ENCODE assay signal across 3 cellular contexts in the genomic region with DNA sequence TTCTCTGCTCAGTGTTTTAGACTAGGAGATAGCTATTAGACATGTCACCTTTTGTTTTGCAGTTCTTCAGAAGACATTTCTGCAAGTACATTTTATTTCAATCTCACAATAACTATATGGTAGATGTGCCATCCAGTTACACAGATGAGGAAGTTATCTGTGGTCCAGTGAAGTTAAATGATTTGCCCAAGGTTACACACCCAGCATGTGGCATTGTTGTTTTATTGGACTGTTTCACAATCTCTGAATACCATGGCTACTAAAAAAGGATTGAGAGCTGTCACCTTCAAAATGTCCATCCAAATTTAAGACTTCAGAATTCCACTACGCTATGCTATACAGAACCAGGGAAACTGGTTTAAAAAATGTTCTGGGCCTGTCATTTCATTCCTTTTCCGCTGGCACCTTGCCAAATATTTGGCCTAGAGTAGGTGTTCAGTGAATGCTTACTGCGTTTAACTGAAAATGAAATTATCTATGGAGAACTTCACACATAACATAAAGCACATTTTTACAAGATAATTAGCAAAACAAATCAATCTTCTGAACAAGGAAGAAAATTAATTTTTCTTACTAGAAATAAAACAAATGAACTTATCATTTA.
TF ChIP-seq lines count a peak whose summit lies in the region.

No MANE protein-coding gene starts in this region.

TF ChIP-seq in HEK293, 187 proteins besides CTCF, POLR2A, EP300 and RAD21 (continues in another document):
- TF ChIP-seq, protein P1, sequence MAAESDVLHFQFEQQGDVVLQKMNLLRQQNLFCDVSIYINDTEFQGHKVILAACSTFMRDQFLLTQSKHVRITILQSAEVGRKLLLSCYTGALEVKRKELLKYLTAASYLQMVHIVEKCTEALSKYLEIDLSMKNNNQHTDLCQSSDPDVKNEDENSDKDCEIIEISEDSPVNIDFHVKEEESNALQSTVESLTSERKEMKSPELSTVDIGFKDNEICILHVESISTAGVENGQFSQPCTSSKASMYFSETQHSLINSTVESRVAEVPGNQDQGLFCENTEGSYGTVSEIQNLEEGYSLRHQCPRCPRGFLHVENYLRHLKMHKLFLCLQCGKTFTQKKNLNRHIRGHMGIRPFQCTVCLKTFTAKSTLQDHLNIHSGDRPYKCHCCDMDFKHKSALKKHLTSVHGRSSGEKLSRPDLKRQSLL (tag by site-specific recombination; IDR thresholded peaks at IDR 0.05), result no peak
- no peak for TF ChIP-seq ZNF132 (tag by site-specific recombination; IDR thresholded peaks at IDR 0.05; ENCODE audit: borderline replicate concordance)
- peak; percentile 51; the same call in 1 of the 2 replicates for TF ChIP-seq ZNF549 (tag by site-specific recombination; IDR thresholded peaks at IDR 0.05)
- 0 out of 2 replicates have a peak, but pooled peaks have one; percentile 28 for TF ChIP-seq ZNF677 (tag by site-specific recombination; IDR thresholded peaks at IDR 0.05)
- no peak for TF ChIP-seq ZNF626 (tag by site-specific recombination; IDR thresholded peaks at IDR 0.05)
- 0 out of 2 replicates have a peak, but pooled peaks have one; percentile 22 for TF ChIP-seq ZNF660 (tag by site-specific recombination; IDR thresholded peaks at IDR 0.05)
- TF ChIP-seq ZNF350 (tag by site-specific recombination; IDR thresholded peaks at IDR 0.05), result peak; percentile 76; the same call in 1 of the 2 replicates
- 0 out of 2 replicates have a peak, but pooled peaks have one; percentile 45 for TF ChIP-seq KLF10 (tag by site-specific recombination; IDR thresholded peaks at IDR 0.05)
- 0 out of 2 replicates have a peak, but pooled peaks have one; percentile 41 for TF ChIP-seq ZNF544 (tag by site-specific recombination; IDR thresholded peaks at IDR 0.05)
- TF ChIP-seq ZNF664 (tag by site-specific recombination; IDR thresholded peaks at IDR 0.05), result 0 out of 2 replicates have a peak, but pooled peaks have one; percentile 31
- TF ChIP-seq ZBTB7A (tag by site-specific recombination; IDR thresholded peaks at IDR 0.05; ENCODE audit: low read depth), result no peak
- TF ChIP-seq, protein P2, sequence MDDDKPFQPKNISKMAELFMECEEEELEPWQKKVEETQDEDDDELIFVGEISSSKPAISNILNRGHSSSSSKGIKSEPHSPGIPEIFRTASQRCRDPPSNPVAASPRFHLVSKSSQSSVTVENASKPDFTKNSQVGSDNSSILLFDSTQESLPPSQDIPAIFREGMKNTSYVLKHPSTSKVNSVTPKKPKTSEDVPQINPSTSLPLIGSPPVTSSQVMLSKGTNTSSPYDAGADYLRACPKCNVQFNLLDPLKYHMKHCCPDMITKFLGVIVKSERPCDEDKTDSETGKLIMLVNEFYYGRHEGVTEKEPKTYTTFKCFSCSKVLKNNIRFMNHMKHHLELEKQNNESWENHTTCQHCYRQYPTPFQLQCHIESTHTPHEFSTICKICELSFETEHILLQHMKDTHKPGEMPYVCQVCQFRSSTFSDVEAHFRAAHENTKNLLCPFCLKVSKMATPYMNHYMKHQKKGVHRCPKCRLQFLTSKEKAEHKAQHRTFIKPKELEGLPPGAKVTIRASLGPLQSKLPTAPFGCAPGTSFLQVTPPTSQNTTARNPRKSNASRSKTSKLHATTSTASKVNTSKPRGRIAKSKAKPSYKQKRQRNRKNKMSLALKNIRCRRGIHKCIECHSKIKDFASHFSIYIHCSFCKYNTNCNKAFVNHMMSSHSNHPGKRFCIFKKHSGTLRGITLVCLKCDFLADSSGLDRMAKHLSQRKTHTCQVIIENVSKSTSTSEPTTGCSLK (tag by site-specific recombination; IDR thresholded peaks at IDR 0.05), result no peak
- TF ChIP-seq, protein P3, sequence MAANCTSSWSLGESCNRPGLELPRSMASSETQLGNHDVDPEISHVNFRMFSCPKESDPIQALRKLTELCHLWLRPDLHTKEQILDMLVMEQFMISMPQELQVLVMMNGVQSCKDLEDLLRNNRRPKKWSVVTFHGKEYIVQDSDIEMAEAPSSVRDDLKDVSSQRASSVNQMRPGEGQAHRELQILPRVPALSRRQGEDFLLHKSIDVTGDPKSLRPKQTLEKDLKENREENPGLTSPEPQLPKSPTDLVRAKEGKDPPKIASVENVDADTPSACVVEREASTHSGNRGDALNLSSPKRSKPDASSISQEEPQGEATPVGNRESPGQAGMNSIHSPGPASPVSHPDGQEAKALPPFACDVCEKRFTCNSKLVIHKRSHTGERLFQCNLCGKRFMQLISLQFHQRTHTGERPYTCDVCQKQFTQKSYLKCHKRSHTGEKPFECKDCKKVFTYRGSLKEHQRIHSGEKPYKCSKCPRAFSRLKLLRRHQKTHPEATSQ (tag by site-specific recombination; IDR thresholded peaks at IDR 0.05), result no peak
- TF ChIP-seq ZNF561 (tag by site-specific recombination; IDR thresholded peaks at IDR 0.05; ENCODE audit: borderline replicate concordance), result no peak

TF ChIP-seq in IMR-90, 13 proteins besides CTCF, POLR2A, EP300 and RAD21:
- TF ChIP-seq, protein P4, sequence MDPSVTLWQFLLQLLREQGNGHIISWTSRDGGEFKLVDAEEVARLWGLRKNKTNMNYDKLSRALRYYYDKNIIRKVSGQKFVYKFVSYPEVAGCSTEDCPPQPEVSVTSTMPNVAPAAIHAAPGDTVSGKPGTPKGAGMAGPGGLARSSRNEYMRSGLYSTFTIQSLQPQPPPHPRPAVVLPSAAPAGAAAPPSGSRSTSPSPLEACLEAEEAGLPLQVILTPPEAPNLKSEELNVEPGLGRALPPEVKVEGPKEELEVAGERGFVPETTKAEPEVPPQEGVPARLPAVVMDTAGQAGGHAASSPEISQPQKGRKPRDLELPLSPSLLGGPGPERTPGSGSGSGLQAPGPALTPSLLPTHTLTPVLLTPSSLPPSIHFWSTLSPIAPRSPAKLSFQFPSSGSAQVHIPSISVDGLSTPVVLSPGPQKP (IDR thresholded peaks at IDR 0.05; ENCODE audit: borderline replicate concordance, low read depth, low read length), result no peak
- TF ChIP-seq, protein P5, sequence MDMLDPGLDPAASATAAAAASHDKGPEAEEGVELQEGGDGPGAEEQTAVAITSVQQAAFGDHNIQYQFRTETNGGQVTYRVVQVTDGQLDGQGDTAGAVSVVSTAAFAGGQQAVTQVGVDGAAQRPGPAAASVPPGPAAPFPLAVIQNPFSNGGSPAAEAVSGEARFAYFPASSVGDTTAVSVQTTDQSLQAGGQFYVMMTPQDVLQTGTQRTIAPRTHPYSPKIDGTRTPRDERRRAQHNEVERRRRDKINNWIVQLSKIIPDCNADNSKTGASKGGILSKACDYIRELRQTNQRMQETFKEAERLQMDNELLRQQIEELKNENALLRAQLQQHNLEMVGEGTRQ (IDR thresholded peaks at IDR 0.05; ENCODE audit: low read depth, low read length), result no peak
- no peak for TF ChIP-seq MXI1 (IDR thresholded peaks at IDR 0.05; ENCODE audit: borderline replicate concordance, low read depth, low read length)
- TF ChIP-seq CEBPB (IDR thresholded peaks at IDR 0.05; ENCODE audit: low read depth, low read length), result 0 out of 2 replicates have a peak, but pooled peaks have one; percentile 3
- TF ChIP-seq CHD1 (IDR thresholded peaks at IDR 0.05; ENCODE audit: low read depth, low read length), result no peak
- TF ChIP-seq FOS (IDR thresholded peaks at IDR 0.05; ENCODE audit: low read depth, low read length), result no peak

TF ChIP-seq in K562, 482 proteins besides CTCF, POLR2A, EP300 and RAD21 (continues in another document):
- no peak for TF ChIP-seq POLR2AphosphoS2 (IDR thresholded peaks at IDR 0.05; ENCODE audit: low read length)
- TF ChIP-seq, protein P6, sequence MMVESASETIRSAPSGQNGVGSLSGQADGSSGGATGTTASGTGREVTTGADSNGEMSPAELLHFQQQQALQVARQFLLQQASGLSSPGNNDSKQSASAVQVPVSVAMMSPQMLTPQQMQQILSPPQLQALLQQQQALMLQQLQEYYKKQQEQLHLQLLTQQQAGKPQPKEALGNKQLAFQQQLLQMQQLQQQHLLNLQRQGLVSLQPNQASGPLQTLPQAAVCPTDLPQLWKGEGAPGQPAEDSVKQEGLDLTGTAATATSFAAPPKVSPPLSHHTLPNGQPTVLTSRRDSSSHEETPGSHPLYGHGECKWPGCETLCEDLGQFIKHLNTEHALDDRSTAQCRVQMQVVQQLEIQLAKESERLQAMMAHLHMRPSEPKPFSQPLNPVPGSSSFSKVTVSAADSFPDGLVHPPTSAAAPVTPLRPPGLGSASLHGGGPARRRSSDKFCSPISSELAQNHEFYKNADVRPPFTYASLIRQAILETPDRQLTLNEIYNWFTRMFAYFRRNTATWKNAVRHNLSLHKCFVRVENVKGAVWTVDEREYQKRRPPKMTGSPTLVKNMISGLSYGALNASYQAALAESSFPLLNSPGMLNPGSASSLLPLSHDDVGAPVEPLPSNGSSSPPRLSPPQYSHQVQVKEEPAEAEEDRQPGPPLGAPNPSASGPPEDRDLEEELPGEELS (CRISPR knock-in tag; IDR thresholded peaks at IDR 0.05; ENCODE audit: borderline replicate concordance), result no peak
- TF ChIP-seq, protein P7, sequence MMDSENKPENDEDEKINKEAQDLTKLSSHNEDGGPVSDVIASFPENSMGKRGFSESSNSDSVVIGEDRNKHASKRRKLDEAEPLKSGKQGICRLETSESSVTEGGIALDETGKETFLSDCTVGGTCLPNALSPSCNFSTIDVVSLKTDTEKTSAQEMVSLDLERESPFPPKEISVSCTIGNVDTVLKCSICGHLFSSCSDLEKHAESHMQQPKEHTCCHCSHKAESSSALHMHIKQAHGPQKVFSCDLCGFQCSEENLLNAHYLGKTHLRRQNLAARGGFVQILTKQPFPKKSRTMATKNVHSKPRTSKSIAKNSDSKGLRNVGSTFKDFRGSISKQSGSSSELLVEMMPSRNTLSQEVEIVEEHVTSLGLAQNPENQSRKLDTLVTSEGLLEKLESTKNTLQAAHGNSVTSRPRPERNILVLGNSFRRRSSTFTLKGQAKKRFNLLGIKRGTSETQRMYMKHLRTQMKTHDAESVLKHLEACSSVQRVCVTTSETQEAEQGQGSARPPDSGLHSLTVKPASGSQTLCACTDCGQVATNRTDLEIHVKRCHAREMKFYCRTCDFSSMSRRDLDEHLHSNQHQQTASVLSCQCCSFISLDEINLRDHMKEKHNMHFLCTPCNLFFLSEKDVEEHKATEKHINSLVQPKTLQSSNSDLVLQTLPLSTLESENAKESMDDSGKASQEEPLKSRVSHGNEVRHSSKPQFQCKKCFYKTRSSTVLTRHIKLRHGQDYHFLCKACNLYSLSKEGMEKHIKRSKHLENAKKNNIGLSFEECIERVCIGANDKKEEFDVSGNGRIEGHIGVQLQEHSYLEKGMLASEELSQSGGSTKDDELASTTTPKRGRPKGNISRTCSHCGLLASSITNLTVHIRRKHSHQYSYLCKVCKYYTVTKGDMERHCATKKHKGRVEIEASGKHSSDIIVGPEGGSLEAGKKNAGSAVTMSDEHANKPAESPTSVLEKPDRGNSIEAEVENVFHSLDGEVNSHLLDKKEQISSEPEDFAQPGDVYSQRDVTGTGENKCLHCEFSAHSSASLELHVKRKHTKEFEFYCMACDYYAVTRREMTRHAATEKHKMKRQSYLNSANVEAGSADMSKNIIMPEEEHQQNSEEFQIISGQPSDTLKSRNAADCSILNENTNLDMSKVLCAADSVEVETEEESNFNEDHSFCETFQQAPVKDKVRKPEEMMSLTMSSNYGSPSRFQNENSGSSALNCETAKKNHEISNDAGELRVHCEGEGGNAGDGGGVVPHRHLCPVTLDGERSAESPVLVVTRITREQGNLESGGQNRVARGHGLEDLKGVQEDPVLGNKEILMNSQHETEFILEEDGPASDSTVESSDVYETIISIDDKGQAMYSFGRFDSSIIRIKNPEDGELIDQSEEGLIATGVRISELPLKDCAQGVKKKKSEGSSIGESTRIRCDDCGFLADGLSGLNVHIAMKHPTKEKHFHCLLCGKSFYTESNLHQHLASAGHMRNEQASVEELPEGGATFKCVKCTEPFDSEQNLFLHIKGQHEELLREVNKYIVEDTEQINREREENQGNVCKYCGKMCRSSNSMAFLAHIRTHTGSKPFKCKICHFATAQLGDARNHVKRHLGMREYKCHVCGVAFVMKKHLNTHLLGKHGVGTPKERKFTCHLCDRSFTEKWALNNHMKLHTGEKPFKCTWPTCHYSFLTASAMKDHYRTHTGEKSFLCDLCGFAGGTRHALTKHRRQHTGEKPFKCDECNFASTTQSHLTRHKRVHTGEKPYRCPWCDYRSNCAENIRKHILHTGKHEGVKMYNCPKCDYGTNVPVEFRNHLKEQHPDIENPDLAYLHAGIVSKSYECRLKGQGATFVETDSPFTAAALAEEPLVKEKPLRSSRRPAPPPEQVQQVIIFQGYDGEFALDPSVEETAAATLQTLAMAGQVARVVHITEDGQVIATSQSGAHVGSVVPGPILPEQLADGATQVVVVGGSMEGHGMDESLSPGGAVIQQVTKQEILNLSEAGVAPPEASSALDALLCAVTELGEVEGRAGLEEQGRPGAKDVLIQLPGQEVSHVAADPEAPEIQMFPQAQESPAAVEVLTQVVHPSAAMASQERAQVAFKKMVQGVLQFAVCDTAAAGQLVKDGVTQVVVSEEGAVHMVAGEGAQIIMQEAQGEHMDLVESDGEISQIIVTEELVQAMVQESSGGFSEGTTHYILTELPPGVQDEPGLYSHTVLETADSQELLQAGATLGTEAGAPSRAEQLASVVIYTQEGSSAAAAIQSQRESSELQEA (IDR thresholded peaks at IDR 0.05; ENCODE audit: low read depth), result no peak
- no peak for TF ChIP-seq SAP30 (IDR thresholded peaks at IDR 0.05; ENCODE audit: borderline replicate concordance, insufficient read depth, low read depth, low read length, poor library complexity, severe bottlenecking)
- no peak for TF ChIP-seq ZNF76 (CRISPR knock-in tag; IDR thresholded peaks at IDR 0.05; ENCODE audit: borderline replicate concordance)
- TF ChIP-seq, protein P8, sequence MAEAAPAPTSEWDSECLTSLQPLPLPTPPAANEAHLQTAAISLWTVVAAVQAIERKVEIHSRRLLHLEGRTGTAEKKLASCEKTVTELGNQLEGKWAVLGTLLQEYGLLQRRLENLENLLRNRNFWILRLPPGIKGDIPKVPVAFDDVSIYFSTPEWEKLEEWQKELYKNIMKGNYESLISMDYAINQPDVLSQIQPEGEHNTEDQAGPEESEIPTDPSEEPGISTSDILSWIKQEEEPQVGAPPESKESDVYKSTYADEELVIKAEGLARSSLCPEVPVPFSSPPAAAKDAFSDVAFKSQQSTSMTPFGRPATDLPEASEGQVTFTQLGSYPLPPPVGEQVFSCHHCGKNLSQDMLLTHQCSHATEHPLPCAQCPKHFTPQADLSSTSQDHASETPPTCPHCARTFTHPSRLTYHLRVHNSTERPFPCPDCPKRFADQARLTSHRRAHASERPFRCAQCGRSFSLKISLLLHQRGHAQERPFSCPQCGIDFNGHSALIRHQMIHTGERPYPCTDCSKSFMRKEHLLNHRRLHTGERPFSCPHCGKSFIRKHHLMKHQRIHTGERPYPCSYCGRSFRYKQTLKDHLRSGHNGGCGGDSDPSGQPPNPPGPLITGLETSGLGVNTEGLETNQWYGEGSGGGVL (CRISPR knock-in tag; IDR thresholded peaks at IDR 0.05), result no peak
- 0 out of 2 replicates have a peak, but pooled peaks have one; percentile 22 for TF ChIP-seq POLR2H (tag; IDR thresholded peaks at IDR 0.05; ENCODE audit: low read depth)
- TF ChIP-seq NFIC (IDR thresholded peaks at IDR 0.05), result peak; percentile 99
- no peak for TF ChIP-seq MYNN (IDR thresholded peaks at IDR 0.05)
- TF ChIP-seq MYNN (CRISPR knock-in tag; IDR thresholded peaks at IDR 0.05), result no peak
